In the genomic region with DNA sequence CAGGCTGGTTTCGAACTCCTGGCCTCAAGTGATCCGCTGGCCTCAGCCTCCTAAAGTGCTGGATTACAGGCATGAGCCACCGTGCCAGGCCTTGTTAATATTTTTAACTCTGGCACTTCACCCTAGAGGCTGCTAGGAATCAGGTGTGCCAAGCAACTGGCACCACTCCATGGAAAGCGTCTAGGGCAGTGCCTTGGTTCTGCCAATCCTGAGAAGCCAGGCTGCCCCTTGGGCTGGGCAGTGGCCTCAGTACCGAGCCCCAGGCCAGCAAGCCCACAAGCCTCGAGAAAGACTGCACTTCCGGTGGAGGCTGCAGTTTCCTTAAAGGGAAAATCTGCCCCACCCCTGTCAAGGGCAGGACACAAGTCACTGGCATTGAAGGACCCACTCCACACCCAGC, we compare ENCODE assay signal across 17 cellular contexts.
"Had no signal": no experiment of that assay in that cellular context is flagged by ENCODE, and none has a peak within 500 bp of the region (broad histone marks: within the 10 kb centered on the region; RNA-seq: fewer than 3 reads in every experiment).

No MANE protein-coding gene starts in this region.

- H3K4me1 ChIP-seq: body of pancreas, parathyroid adenoma had no signal

- H3K9me3 ChIP-seq: body of pancreas, esophagus squamous epithelium, spleen had no signal

- H3K27ac ChIP-seq: body of pancreas, esophagus squamous epithelium, parathyroid adenoma, spleen had no signal

- H3K4me3 ChIP-seq: body of pancreas, dorsolateral prefrontal cortex, esophagus squamous epithelium, spleen had no signal

- H3K27me3 ChIP-seq: body of pancreas, dorsolateral prefrontal cortex, esophagus squamous epithelium, spleen had no signal

- DNase-seq: activated CD4-positive, alpha-beta T cell treated with anti-CD3 and anti-CD28 coated beads, Interleukin-2, amount 50 U/mL, for 4 hours; activated CD4-positive, CD25-positive, alpha-beta regulatory T cell treated with anti-CD3 and anti-CD28 coated beads, Interleukin-2, amount 50 U/mL, for 72 hours; activated CD8-positive, alpha-beta memory T cell treated with anti-CD3 and anti-CD28 coated beads, Interleukin-2, amount 10 ng/mL, durations not matched to agents 7 days and 5 days; activated effector memory CD4-positive, alpha-beta T cell treated with anti-CD3 and anti-CD28 coated beads, Interleukin-2, amount 50 U/mL, for 16 hours; activated T-cell treated with anti-CD3 and anti-CD28 coated beads, Interleukin-2, amount 50 U/mL, for 24 hours; amniotic stem cell; body of pancreas; esophagus squamous epithelium; foreskin fibroblast; spleen; stimulated activated CD4-positive, alpha-beta T cell treated with anti-CD3 and anti-CD28 coated beads, Interleukin-1b, Interleukin-23, amount 100 ng/mL, for 48 hours; stimulated activated naive B cell treated with anti-CD40 and anti-IgM and Interleukin-4, amounts not matched to agents 10 μg/mL and 1 μg/mL and 100 μg/mL, for 72 hours; trophoblast cell had no signal

- ATAC-seq: activated CD8-positive, alpha-beta memory T cell treated with anti-CD3 and anti-CD28 coated beads, Interleukin-2, amount 10 ng/mL, durations not matched to agents 7 days and 5 days; activated naive CD4-positive, alpha-beta T cell treated with anti-CD3 and anti-CD28 coated beads, Interleukin-2, amount 50 U/mL, for 72 hours; body of pancreas; right cardiac atrium; stimulated activated naive B cell treated with anti-CD40 and anti-IgM and Interleukin-4, amounts not matched to agents 10 μg/mL and 1 μg/mL and 100 μg/mL, for 72 hours had no signal
